In the genomic region with DNA sequence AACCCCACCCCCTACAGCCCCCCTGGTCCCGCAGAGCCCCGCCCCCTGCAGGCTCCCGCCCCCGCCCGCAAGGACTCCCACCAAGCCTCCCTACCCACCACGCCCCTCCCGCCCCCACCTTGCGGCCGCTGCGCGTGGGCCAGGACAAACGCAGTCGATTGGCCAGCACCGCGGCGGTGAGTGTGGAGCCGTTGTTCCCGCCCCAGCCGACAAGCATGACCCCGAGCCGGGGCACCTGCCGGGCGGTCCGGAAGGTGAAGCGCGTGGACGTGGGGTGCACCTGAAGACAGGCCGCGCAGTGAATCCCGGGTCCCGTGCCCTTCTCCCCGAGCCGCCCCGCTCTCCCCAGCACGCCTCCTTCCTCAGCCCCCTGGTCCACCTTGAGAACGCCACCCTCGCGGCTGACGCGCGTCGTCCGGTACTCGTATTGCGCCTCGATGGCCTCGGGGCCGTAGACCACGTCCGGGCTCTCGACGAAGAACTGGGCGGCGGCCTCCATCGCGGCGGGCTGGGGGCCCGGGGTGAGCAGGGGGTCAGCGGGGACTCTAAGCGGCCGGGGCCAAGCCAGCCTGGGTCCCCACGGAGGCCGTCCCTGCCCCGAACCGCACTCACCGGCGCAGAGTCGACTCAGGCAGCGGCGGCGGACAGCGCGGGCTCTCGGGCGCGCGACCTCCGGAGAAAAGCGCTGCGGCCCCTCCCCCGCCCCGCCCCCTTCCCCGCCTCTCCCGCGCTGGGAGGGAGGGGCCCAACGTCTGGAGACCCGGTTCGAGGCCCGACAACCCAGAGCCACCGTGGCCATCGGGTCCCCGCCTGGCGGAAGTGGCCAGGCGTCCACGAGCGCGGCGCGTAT, we compare ENCODE assay signal across 8 cellular contexts. TPM values are rescaled to one million over a fixed set of nuclear protein-coding genes. Genes with fewer than 3 reads are reported as not detected.
DNase-seq lines count a peak whose midpoint lies in the region; ATAC-seq and TF ChIP-seq lines count a peak whose summit lies in the region.

Gene ISYNA1 (minus strand): TSS at position 653 of the 850 bp plus-strand sequence. CDS start 154 bp downstream, at position 499.

- H3K9me3 ChIP-seq in OCI-LY1 (ENCODE audit: low read length): no peaks in the 10 kb centered on the region

- DNase-seq in NCI-H345 (lab: John Stamatoyannopoulos, UW) (peak; percentile 58), NCI-H345 treated with DMSO at 0.1 percent for 48 hours (lab: John Stamatoyannopoulos, UW; ENCODE audit: unreplicated experiment) (no peak), germinal center (ENCODE audit: low spot score) (peak; percentile 62), omental fat pad (ENCODE audit: low spot score) (no peak), AML-193 (lab: John Stamatoyannopoulos, UW) (no peak)
- peak; percentile 73 for DNase-seq in activated naive CD4-positive, alpha-beta T cell treated with anti-CD3 and anti-CD28 coated beads, Interleukin-2, amount 10 ng/mL, durations not matched to agents 7 days and 5 days

- peak within 1 kb of the TSS; percentile 56 for H3K4me3 ChIP-seq in OCI-LY1 (ENCODE audit: low read depth, low read length, poor library complexity, severe bottlenecking)

- TF ChIP-seq CTCF in OCI-LY1 (IDR thresholded peaks at IDR 0.05; ENCODE audit: low read length): no peak
- TF ChIP-seq CTCF in omental fat pad (IDR thresholded peaks at IDR 0.05): no peak

- H3K27ac ChIP-seq in OCI-LY1 (ENCODE audit: low read depth, low read length, poor library complexity, severe bottlenecking): peak within 1 kb of the TSS; percentile 33

- ATAC-seq in omental fat pad (ENCODE audit: low FRiP score) (peak; percentile 11), HG02884 (IDR thresholded peaks at IDR 0.05; ENCODE audit: unreplicated experiment) (no peak)

- CTCF ChIA-PET in activated naive CD4-positive, alpha-beta T cell treated with anti-CD3 and anti-CD28 coated beads, Interleukin-2, amount 10 ng/mL, durations not matched to agents 7 days and 5 days (lab: Charles Lee): no interaction called here

- peak within 1 kb of the TSS; percentile 62 for H3K27ac Mint-ChIP-seq in activated naive CD4-positive, alpha-beta T cell treated with anti-CD3 and anti-CD28 coated beads, Interleukin-2, amount 10 ng/mL, durations not matched to agents 7 days and 5 days

- H3K27me3 ChIP-seq in OCI-LY1 (ENCODE audit: insufficient read depth, low read length): no peaks in the 10 kb centered on the region

- H3K9me2 ChIP-seq in OCI-LY1 (ENCODE audit: low read depth, low read length): no peaks in the 10 kb centered on the region

- H3K36me3 ChIP-seq in OCI-LY1 (ENCODE audit: insufficient read depth, low read length): no peaks in the 10 kb centered on the region; the same call in 1 of the 2 replicates

- peak within 1 kb of the TSS; percentile 64 for H3K9ac ChIP-seq in OCI-LY1 (ENCODE audit: low read length)

- peaks cover 34% of the 10 kb centered on the region for H3K4me1 Mint-ChIP-seq in activated naive CD4-positive, alpha-beta T cell treated with anti-CD3 and anti-CD28 coated beads, Interleukin-2, amount 10 ng/mL, durations not matched to agents 7 days and 5 days

- H3K79me2 ChIP-seq in OCI-LY1 (ENCODE audit: insufficient read depth, low read length): no peaks in the 10 kb centered on the region

- no peak within 1 kb of the TSS for H2AFZ ChIP-seq in OCI-LY1 (ENCODE audit: low read length)

- H3K4me2 ChIP-seq in OCI-LY1 (ENCODE audit: low read length): peak within 1 kb of the TSS; percentile 62

- H3K27me3 Mint-ChIP-seq in activated naive CD4-positive, alpha-beta T cell treated with anti-CD3 and anti-CD28 coated beads, Interleukin-2, amount 10 ng/mL, durations not matched to agents 7 days and 5 days: peaks cover 18% of the 10 kb centered on the region

- peaks cover 26% of the 10 kb centered on the region for H3K4me1 ChIP-seq in OCI-LY1 (ENCODE audit: insufficient read depth, low read length, severe bottlenecking)

- H4K20me1 ChIP-seq in OCI-LY1 (ENCODE audit: insufficient read depth, low read length): no peaks in the 10 kb centered on the region

- peaks cover 12% of the 10 kb centered on the region for H3K36me3 Mint-ChIP-seq in activated naive CD4-positive, alpha-beta T cell treated with anti-CD3 and anti-CD28 coated beads, Interleukin-2, amount 10 ng/mL, durations not matched to agents 7 days and 5 days

- peaks cover 6% of the 10 kb centered on the region for H3K9me3 Mint-ChIP-seq in activated naive CD4-positive, alpha-beta T cell treated with anti-CD3 and anti-CD28 coated beads, Interleukin-2, amount 10 ng/mL, durations not matched to agents 7 days and 5 days

- peak within 1 kb of the TSS; percentile 69 for H3K4me3 Mint-ChIP-seq in activated naive CD4-positive, alpha-beta T cell treated with anti-CD3 and anti-CD28 coated beads, Interleukin-2, amount 10 ng/mL, durations not matched to agents 7 days and 5 days

- H3F3A ChIP-seq in OCI-LY1 (ENCODE audit: insufficient read depth, low read length): 0 out of 2 replicates have a peak, but pooled peaks cover 2% of the 10 kb centered on the region

RNA-seq across cellular contexts. Expression of gene ISYNA1, which starts in this region (rescaled TPM):
- 10 to 100 TPM; 20.0 to 36.7 (median 29.8) TPM for total RNA-seq in omental fat pad

Comparison
In these comparisons a context has a peak if more than half of its experiments do, and no peak if none do; other contexts are left out.
1. DNase-seq: peak in NCI-H345 (single experiment), activated naive CD4-positive, alpha-beta T cell treated with anti-CD3 and anti-CD28 coated beads, Interleukin-2, amount 10 ng/mL, durations not matched to agents 7 days and 5 days (single experiment) and germinal center (single experiment); none in NCI-H345 treated with DMSO at 0.1 percent for 48 hours (single experiment), omental fat pad (single experiment) and AML-193 (0 of 2).